29 cellular contexts compared by ENCODE assay signal in the genomic region with DNA sequence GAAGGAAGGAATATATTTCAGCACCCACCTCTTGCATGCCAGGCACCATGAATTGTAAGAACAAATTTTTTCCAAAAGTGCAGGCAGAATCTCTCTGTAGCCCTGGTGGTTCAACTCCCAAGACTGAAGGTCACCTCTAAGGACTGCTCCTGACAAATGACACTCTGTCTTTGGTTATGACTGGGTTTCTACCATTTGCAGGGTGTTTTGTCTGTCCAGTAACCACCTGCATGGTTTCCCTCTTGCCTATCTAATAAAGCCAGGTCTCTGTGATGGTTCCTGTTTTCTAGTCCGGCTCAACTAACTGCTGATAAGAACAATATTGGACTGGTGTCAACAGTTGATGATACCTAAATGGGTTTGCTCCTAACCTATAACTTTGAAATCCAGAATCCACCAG. TPM values are rescaled to one million over a fixed set of nuclear protein-coding genes. Genes with fewer than 3 reads are reported as not detected.
"Had no signal": no experiment of that assay in that cellular context is flagged by ENCODE, and none has a peak within 500 bp of the region (broad histone marks: within the 10 kb centered on the region; RNA-seq: fewer than 3 reads in every experiment).

No MANE protein-coding gene starts in this region.

- H3K36me3 Mint-ChIP-seq: activated CD4-positive, alpha-beta memory T cell treated with anti-CD3 and anti-CD28 coated beads for 36 hours; activated naive CD8-positive, alpha-beta T cell had no signal

- H3K9me3 Mint-ChIP-seq: activated CD4-positive, alpha-beta memory T cell treated with anti-CD3 and anti-CD28 coated beads for 36 hours; activated T-helper 2 cell treated with anti-CD3 and anti-CD28 coated beads, Interferon-gamma antibody, Interleukin-2, Interleukin-4, amounts not matched to agents 10 μg/mL and 5 μg/mL and 100 μg/mL, durations not matched to agents 14 hours and 24 hours and 36 hours; central memory CD8-positive, alpha-beta T cell; dendritic cell treated with granulocyte-macrophage colony-stimulating factor and Interleukin-4, amounts not matched to agents 40 ng/mL and 50 ng/mL, for 4 days; endodermal cell; T-helper 2 cell treated with Interferon-gamma antibody and Interleukin-4, amounts not matched to agents 5 μg/mL and 100 μg/mL, for 36 hours had no signal

- ATAC-seq: activated CD8-positive, alpha-beta memory T cell treated with anti-CD3 and anti-CD28 coated beads, Interleukin-2, amount 10 ng/mL, durations not matched to agents 7 days and 5 days; activated CD8-positive, alpha-beta T cell treated with anti-CD3 and anti-CD28 coated beads, Interleukin-2, amount 10 ng/mL, durations not matched to agents 7 days and 5 days; esophagus mucosa; T-helper 17 cell had no signal

- DNase-seq: activated CD4-positive, alpha-beta memory T cell treated with anti-CD3 and anti-CD28 coated beads for 36 hours; activated CD4-positive, alpha-beta T cell treated with anti-CD3 and anti-CD28 coated beads for 1 hour; activated CD4-positive, alpha-beta T cell treated with anti-CD3 and anti-CD28 coated beads for 4 hours; activated CD8-positive, alpha-beta memory T cell treated with anti-CD3 and anti-CD28 coated beads, Interleukin-2, amount 10 ng/mL, durations not matched to agents 7 days and 5 days; activated CD8-positive, alpha-beta memory T cell treated with anti-CD3 and anti-CD28 coated beads, Interleukin-2, amount 50 U/mL, for 4 hours; activated CD8-positive, alpha-beta T cell treated with anti-CD3 and anti-CD28 coated beads, Interleukin-2, amount 10 ng/mL, durations not matched to agents 7 days and 5 days; activated effector memory CD4-positive, alpha-beta T cell treated with anti-CD3 and anti-CD28 coated beads, Interleukin-2, amount 50 U/mL, for 16 hours; activated naive CD4-positive, alpha-beta T cell treated with anti-CD3 and anti-CD28 coated beads, Interleukin-2, amount 50 U/mL, for 16 hours; activated T-cell treated with anti-CD3 and anti-CD28 coated beads, Interleukin-2, amount 50 U/mL, for 1 hour; activated T-cell treated with anti-CD3 and anti-CD28 coated beads, Interleukin-2, amount 50 U/mL, for 48 hours; amniotic stem cell; anterior cingulate cortex; brain microvascular endothelial cell; dorsolateral prefrontal cortex; effector memory CD4-positive, alpha-beta T cell; endodermal cell; foreskin fibroblast; head of caudate nucleus; T-helper 1 cell; T-helper 17 cell; T1000 had no signal

- H3K27ac Mint-ChIP-seq: activated CD4-positive, alpha-beta memory T cell treated with anti-CD3 and anti-CD28 coated beads for 36 hours; activated CD8-positive, alpha-beta memory T cell treated with anti-CD3 and anti-CD28 coated beads, Interleukin-2, amount 10 ng/mL, durations not matched to agents 7 days and 5 days; activated CD8-positive, alpha-beta T cell treated with anti-CD3 and anti-CD28 coated beads, Interleukin-2, amount 10 ng/mL, durations not matched to agents 7 days and 5 days; activated naive CD8-positive, alpha-beta T cell; activated T-helper 1 cell treated with anti-CD3 and anti-CD28 coated beads, Interleukin-12 subunit alpha, Interleukin-12 subunit beta, Interleukin-2, Interleukin-4 antibody, amounts not matched to agents 30 ng/mL and 10 ng/mL and 1 ng/mL, durations not matched to agents 14 hours and 24 hours and 36 hours; activated T-helper 2 cell treated with anti-CD3 and anti-CD28 coated beads, Interferon-gamma antibody, Interleukin-2, Interleukin-4, amounts not matched to agents 10 μg/mL and 5 μg/mL and 100 μg/mL, durations not matched to agents 14 hours and 24 hours and 36 hours; dendritic cell treated with granulocyte-macrophage colony-stimulating factor and Interleukin-4, amounts not matched to agents 40 ng/mL and 50 ng/mL, for 4 days; endodermal cell; T-helper 17 cell had no signal

- H3K4me1 Mint-ChIP-seq: central memory CD8-positive, alpha-beta T cell; endodermal cell; T-helper 17 cell had no signal

- H3K4me3 Mint-ChIP-seq: activated CD4-positive, alpha-beta memory T cell treated with anti-CD3 and anti-CD28 coated beads for 36 hours; activated CD8-positive, alpha-beta memory T cell treated with anti-CD3 and anti-CD28 coated beads, Interleukin-2, amount 10 ng/mL, durations not matched to agents 7 days and 5 days; activated CD8-positive, alpha-beta T cell treated with anti-CD3 and anti-CD28 coated beads, Interleukin-2, amount 10 ng/mL, durations not matched to agents 7 days and 5 days; activated naive CD8-positive, alpha-beta T cell; activated T-helper 1 cell treated with anti-CD3 and anti-CD28 coated beads, Interleukin-12 subunit alpha, Interleukin-12 subunit beta, Interleukin-2, Interleukin-4 antibody, amounts not matched to agents 30 ng/mL and 10 ng/mL and 1 ng/mL, durations not matched to agents 14 hours and 24 hours and 36 hours; central memory CD8-positive, alpha-beta T cell; dendritic cell treated with granulocyte-macrophage colony-stimulating factor and Interleukin-4, amounts not matched to agents 40 ng/mL and 50 ng/mL, for 4 days; endodermal cell; T-helper 17 cell; T-helper 2 cell treated with Interferon-gamma antibody and Interleukin-4, amounts not matched to agents 5 μg/mL and 100 μg/mL, for 36 hours had no signal

- H3K27me3 Mint-ChIP-seq: activated CD8-positive, alpha-beta memory T cell treated with anti-CD3 and anti-CD28 coated beads, Interleukin-2, amount 10 ng/mL, durations not matched to agents 7 days and 5 days; central memory CD8-positive, alpha-beta T cell; dendritic cell treated with granulocyte-macrophage colony-stimulating factor and Interleukin-4, amounts not matched to agents 40 ng/mL and 50 ng/mL, for 4 days had no signal

RNA-seq across cellular contexts. Expression of gene ATP8B4, which starts 43.7 kb away (rescaled TPM):
- total RNA-seq: epithelial cell of proximal tubule had no signal
